In genomic region chr5:180783340-180784052, GRCh38 we compare ENCODE assay signal across 1 cellular context.
TF ChIP-seq lines count a peak whose summit lies in the region.

No MANE protein-coding gene starts in this region.

TF ChIP-seq in IMR-90, 13 proteins besides CTCF, POLR2A, EP300 and RAD21 (continued from another document):
- TF ChIP-seq CHD1 (IDR thresholded peaks at IDR 0.05; ENCODE audit: low read depth, low read length) (no peak), MAZ (IDR thresholded peaks at IDR 0.05; ENCODE audit: borderline replicate concordance, low read depth, low read length) (no peak), RFX5 (IDR thresholded peaks at IDR 0.05; ENCODE audit: low read depth, low read length) (no peak), CEBPB (IDR thresholded peaks at IDR 0.05; ENCODE audit: low read depth, low read length) (no peak), RCOR1 (IDR thresholded peaks at IDR 0.05; ENCODE audit: insufficient replicate concordance, low read length) (no peak), NFE2L2 (IDR thresholded peaks at IDR 0.05; ENCODE audit: low read depth, low read length) (no peak), MXI1 (IDR thresholded peaks at IDR 0.05; ENCODE audit: borderline replicate concordance, low read depth, low read length) (no peak)
